ENCODE assay signal across 9 cellular contexts in genomic region chr4:52751349-52751911, GRCh38. TPM values are rescaled to one million over a fixed set of nuclear protein-coding genes. Genes with fewer than 3 reads are reported as not detected.
DNase-seq lines count a peak whose midpoint lies in the region; ATAC-seq, FAIRE-seq and TF ChIP-seq lines count a peak whose summit lies in the region.
"Had no signal": no experiment of that assay in that cellular context is flagged by ENCODE, and none has a peak within 500 bp of the region (broad histone marks: within the 10 kb centered on the region; RNA-seq: fewer than 3 reads in every experiment).

Gene ERVMER34-1 (minus strand): TSS chr4:52751425. CDS start chr4:52745520, 5,905 bp downstream.

- ATAC-seq in naive B cell (ENCODE audit: low read depth in 2 of 2) = peak in 1 of 2 donors; percentile 11
- no peak for ATAC-seq in HG02798 (IDR thresholded peaks at IDR 0.05; ENCODE audit: poor library complexity, unreplicated experiment)
- ATAC-seq in GM21723 (IDR thresholded peaks at IDR 0.05; ENCODE audit: unreplicated experiment) = no peak

- H3K9me3 Mint-ChIP-seq in naive B cell = peaks cover 0 to 6% (median 2%) of the 10 kb centered on the region in 7 donors

- peak; percentile 31 to 53 for DNase-seq in NCI-H524 (lab: John Stamatoyannopoulos, UW)
- no peak for DNase-seq in NCI-H524 treated with DMSO at 0.1 percent for 48 hours (lab: John Stamatoyannopoulos, UW)
- DNase-seq in WERI-Rb-1 = peak; percentile 7
- peak; percentile 14 to 27 for DNase-seq in fibroblast of lung (ENCODE audit: low read depth in 2 of 2)
- DNase-seq in naive B cell = no peak
- DNase-seq in GM12891 (ENCODE audit: insufficient read length, low spot score) = no peak

- H4K20me1 ChIP-seq in fibroblast of lung (ENCODE audit: control insufficient read depth, extremely low read depth, insufficient read depth, low read length) = no peaks in the 10 kb centered on the region
- H4K20me1 ChIP-seq: BLaER1 treated with 17β-estradiol and CSF1 and Interleukin-3, amounts not matched to agents 10 nM and 100 nM had no signal

- no peaks in the 10 kb centered on the region for H3K79me2 ChIP-seq in fibroblast of lung (ENCODE audit: control insufficient read depth, insufficient read depth, low read length)

- H3K9me3 ChIP-seq in WERI-Rb-1 (ENCODE audit: severe bottlenecking) (peaks cover 10% of the 10 kb centered on the region), fibroblast of lung (ENCODE audit: control insufficient read depth, insufficient read depth, low read depth, low read length) (no peaks in the 10 kb centered on the region)

- H3K27ac Mint-ChIP-seq in naive B cell = peak within 1 kb of the TSS in 2 of 6 donors; percentile 7 to 32

- H3K27me3 ChIP-seq in WERI-Rb-1 (ENCODE audit: insufficient read depth, low read depth, severe bottlenecking) = peaks cover 89% of the 10 kb centered on the region
- H3K27me3 ChIP-seq in fibroblast of lung (ENCODE audit: control insufficient read depth, insufficient read depth, low read length) = peaks cover 20% of the 10 kb centered on the region
- H3K27me3 ChIP-seq: BLaER1 treated with 17β-estradiol and CSF1 and Interleukin-3, amounts not matched to agents 10 nM and 100 nM had no signal

- H3K4me3 ChIP-seq in WERI-Rb-1 (ENCODE audit: low read depth, low read length) (no peak within 1 kb of the TSS), fibroblast of lung (replicated peaks in 1 of 4; ENCODE audit: control extremely low read depth in 1 of 4, insufficient read depth in 1 of 4, low read depth in 3 of 4, low read length in 4 of 4) (peak within 1 kb of the TSS; percentile 40 to 53 (median 42))
- H3K4me3 ChIP-seq: BLaER1 treated with 17β-estradiol and CSF1 and Interleukin-3, amounts not matched to agents 10 nM and 100 nM had no signal

- H3K9ac ChIP-seq in fibroblast of lung (ENCODE audit: insufficient read depth, low read length) = no peak within 1 kb of the TSS
- H3K9ac ChIP-seq: BLaER1 treated with 17β-estradiol and CSF1 and Interleukin-3, amounts not matched to agents 10 nM and 100 nM had no signal

- no peaks in the 10 kb centered on the region for H3K4me1 ChIP-seq in fibroblast of lung (ENCODE audit: control insufficient read depth, extremely low read depth, insufficient read depth, low read length)

- H3K36me3 ChIP-seq in WERI-Rb-1 = no peaks in the 10 kb centered on the region
- H3K36me3 ChIP-seq in fibroblast of lung (ENCODE audit: control insufficient read depth, insufficient read depth, low read length) = no peaks in the 10 kb centered on the region
- H3K36me3 ChIP-seq: BLaER1 treated with 17β-estradiol and CSF1 and Interleukin-3, amounts not matched to agents 10 nM and 100 nM had no signal

- TF ChIP-seq CTCF in WERI-Rb-1 (IDR thresholded peaks at IDR 0.05; ENCODE audit: low read depth, low read length) (no peak), fibroblast of lung (conservative IDR thresholded peaks at IDR 0.05 in 1 of 2, IDR thresholded peaks at IDR 0.05 in 1 of 2; ENCODE audit: low read depth in 1 of 2, low read length in 2 of 2) (no peak)

- no peak for TF ChIP-seq POLR2A in GM12891 (IDR thresholded peaks at IDR 0.05; ENCODE audit: low read depth, low read length)

- no peak within 1 kb of the TSS for H3K27ac ChIP-seq in WERI-Rb-1
- H3K27ac ChIP-seq in fibroblast of lung (ENCODE audit: insufficient read depth, low read length) = no peak within 1 kb of the TSS
- H3K27ac ChIP-seq: BLaER1 treated with 17β-estradiol and CSF1 and Interleukin-3, amounts not matched to agents 10 nM and 100 nM had no signal

- H3K36me3 Mint-ChIP-seq in naive B cell = no peaks in the 10 kb centered on the region

- FAIRE-seq in GM12891 (lab: Jason Lieb, UNC) = no peak

- H3K4me1 Mint-ChIP-seq in naive B cell = peaks cover 8 to 19% (median 12%) of the 10 kb centered on the region in 3 donors

- H3K4me2 ChIP-seq in fibroblast of lung (ENCODE audit: extremely low read depth, insufficient read depth, low read length) = peak within 1 kb of the TSS; percentile 75
- H3K4me2 ChIP-seq: BLaER1 treated with 17β-estradiol and CSF1 and Interleukin-3, amounts not matched to agents 10 nM and 100 nM had no signal

- peak within 1 kb of the TSS; percentile 61 for H2AFZ ChIP-seq in fibroblast of lung (ENCODE audit: low read length)

- H3K4me3 Mint-ChIP-seq in naive B cell = peak within 1 kb of the TSS; percentile 54 to 93 (median 83)

- peaks cover 55 to 76% (median 74%) of the 10 kb centered on the region in 3 donors for H3K27me3 Mint-ChIP-seq in naive B cell

TF ChIP-seq in GM12891, 5 proteins besides CTCF, POLR2A, EP300 and RAD21:
- TF ChIP-seq TAF1 (IDR thresholded peaks at IDR 0.05; ENCODE audit: low read depth, low read length) (no peak), PAX5 (IDR thresholded peaks at IDR 0.05; ENCODE audit: insufficient read depth, low read length, severe bottlenecking) (no peak), POLR2AphosphoS5 (IDR thresholded peaks at IDR 0.05; ENCODE audit: low read depth, low read length) (no peak), POU2F2 (IDR thresholded peaks at IDR 0.05; ENCODE audit: low read depth, low read length) (no peak), SPI1 (IDR thresholded peaks at IDR 0.05; ENCODE audit: low read depth, low read length) (no peak)

RNA-seq across cellular contexts. Expression of gene ERVMER34-1, which starts in this region (rescaled TPM):
- total RNA-seq in fibroblast of lung = under 0.01 TPM in 2 replicates
- 0.07 and 0.54 TPM in 2 replicates for polyA plus RNA-seq in fibroblast of lung
- 0.09 and 0.51 TPM in 2 replicates for polyA plus RNA-seq in fibroblast of lung (2012)
- polyA minus RNA-seq in fibroblast of lung (ENCODE audit: low replicate concordance) = 0.12 TPM in 1 of 2 replicates, not detected in the other
- polyA plus RNA-seq in naive B cell (ENCODE audit: low read depth in 6 of 6) = not detected
- polyA plus RNA-seq in GM12891 (2012; ENCODE audit: low read depth, missing spikeins) = not detected

Comparison
In these comparisons a context has a peak if more than half of its experiments do, and no peak if none do; other contexts are left out.
1. DNase-seq: peak in NCI-H524 (2 of 2) and WERI-Rb-1 (single experiment); none in NCI-H524 treated with DMSO at 0.1 percent for 48 hours (single experiment), naive B cell (single experiment) and GM12891 (single experiment).
2. Peak in DNase-seq, H3K4me3 ChIP-seq and H3K4me2 ChIP-seq in fibroblast of lung; RNA of the gene not detected or under 1 TPM.